1 cellular context compared by ENCODE assay signal in genomic region chr20:32535953-32536823, GRCh38.
TF ChIP-seq lines count a peak whose summit lies in the region.

No MANE protein-coding gene starts in this region.

TF ChIP-seq in HepG2, 621 proteins besides CTCF, POLR2A, EP300 and RAD21 (continued from another document and continues in another):
- TF ChIP-seq CSRNP2 (CRISPR knock-in tag; conservative IDR thresholded peaks at IDR 0.05; ENCODE audit: low read depth) (no peak), PITX1 (CRISPR knock-in tag; IDR thresholded peaks at IDR 0.05) (peak; percentile 23), NFRKB (IDR thresholded peaks at IDR 0.05) (no peak), RNF2 (conservative IDR thresholded peaks at IDR 0.05; ENCODE audit: low read depth) (no peak), ZSCAN20 (CRISPR knock-in tag; IDR thresholded peaks at IDR 0.05; ENCODE audit: borderline replicate concordance) (0 out of 2 replicates have a peak, but pooled peaks have one; percentile 4), PTBP1 (IDR thresholded peaks at IDR 0.05; ENCODE audit: low read depth, low read length, poor library complexity, severe bottlenecking) (peak; percentile 29), CAMTA2 (CRISPR knock-in tag; IDR thresholded peaks at IDR 0.05; ENCODE audit: borderline replicate concordance) (no peak), TBX2 (CRISPR knock-in tag; IDR thresholded peaks at IDR 0.05; ENCODE audit: borderline replicate concordance) (peak; percentile 72; the same call in 1 of the 2 replicates), ZNF350 (CRISPR knock-in tag; IDR thresholded peaks at IDR 0.05; ENCODE audit: borderline replicate concordance, low read depth) (peak; percentile 77; the same call in 1 of the 2 replicates), NR3C1 (CRISPR knock-in tag; IDR thresholded peaks at IDR 0.05) (no peak), ZFP90 (CRISPR knock-in tag; IDR thresholded peaks at IDR 0.05; ENCODE audit: borderline replicate concordance) (no peak), CERS6 (CRISPR knock-in tag; IDR thresholded peaks at IDR 0.05) (no peak), MIER2 (CRISPR knock-in tag; IDR thresholded peaks at IDR 0.05) (no peak), NFE2L2 (IDR thresholded peaks at IDR 0.05; ENCODE audit: low read length) (no peak), ZNF124 (CRISPR knock-in tag; IDR thresholded peaks at IDR 0.05) (no peak), SP2 (CRISPR knock-in tag; IDR thresholded peaks at IDR 0.05) (peak; percentile 43; the same call in 1 of the 2 replicates), TRIM24 (CRISPR knock-in tag; IDR thresholded peaks at IDR 0.05) (no peak), SETDB1 (CRISPR knock-in tag; IDR thresholded peaks at IDR 0.05; ENCODE audit: borderline replicate concordance) (no peak), NR2F1 (CRISPR knock-in tag; IDR thresholded peaks at IDR 0.05) (no peak), ZBTB34 (CRISPR knock-in tag; IDR thresholded peaks at IDR 0.05) (no peak), ELF3 (CRISPR knock-in tag; IDR thresholded peaks at IDR 0.05) (no peak), TCF7L2 (IDR thresholded peaks at IDR 0.05; ENCODE audit: low read depth, low read length) (no peak), TAF15 (IDR thresholded peaks at IDR 0.05; ENCODE audit: low read depth, low read length, poor library complexity, severe bottlenecking) (no peak), DNMT1 (CRISPR knock-in tag; IDR thresholded peaks at IDR 0.05) (no peak), ZKSCAN5 (CRISPR knock-in tag; IDR thresholded peaks at IDR 0.05) (no peak), ETV5 (CRISPR knock-in tag; IDR thresholded peaks at IDR 0.05; ENCODE audit: borderline replicate concordance) (no peak), ZNF484 (CRISPR knock-in tag; IDR thresholded peaks at IDR 0.05; ENCODE audit: borderline replicate concordance, low read depth) (no peak), ZNF34 (CRISPR knock-in tag; IDR thresholded peaks at IDR 0.05; ENCODE audit: borderline replicate concordance) (no peak), ZNF616 (CRISPR knock-in tag; IDR thresholded peaks at IDR 0.05; ENCODE audit: low read depth) (no peak), NPAS2 (CRISPR knock-in tag; IDR thresholded peaks at IDR 0.05; ENCODE audit: borderline replicate concordance) (no peak), RFXAP (CRISPR knock-in tag; IDR thresholded peaks at IDR 0.05; ENCODE audit: borderline replicate concordance) (no peak), MLLT10 (CRISPR knock-in tag; IDR thresholded peaks at IDR 0.05) (no peak), ZNF781 (CRISPR knock-in tag; IDR thresholded peaks at IDR 0.05; ENCODE audit: borderline replicate concordance, not compliant biosample characterization) (no peak), ZNF7 (CRISPR knock-in tag; IDR thresholded peaks at IDR 0.05) (no peak)
- TF ChIP-seq, protein P1, sequence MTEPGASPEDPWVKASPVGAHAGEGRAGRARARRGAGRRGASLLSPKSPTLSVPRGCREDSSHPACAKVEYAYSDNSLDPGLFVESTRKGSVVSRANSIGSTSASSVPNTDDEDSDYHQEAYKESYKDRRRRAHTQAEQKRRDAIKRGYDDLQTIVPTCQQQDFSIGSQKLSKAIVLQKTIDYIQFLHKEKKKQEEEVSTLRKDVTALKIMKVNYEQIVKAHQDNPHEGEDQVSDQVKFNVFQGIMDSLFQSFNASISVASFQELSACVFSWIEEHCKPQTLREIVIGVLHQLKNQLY (CRISPR knock-in tag; IDR thresholded peaks at IDR 0.05), result no peak
- TF ChIP-seq, protein P2, sequence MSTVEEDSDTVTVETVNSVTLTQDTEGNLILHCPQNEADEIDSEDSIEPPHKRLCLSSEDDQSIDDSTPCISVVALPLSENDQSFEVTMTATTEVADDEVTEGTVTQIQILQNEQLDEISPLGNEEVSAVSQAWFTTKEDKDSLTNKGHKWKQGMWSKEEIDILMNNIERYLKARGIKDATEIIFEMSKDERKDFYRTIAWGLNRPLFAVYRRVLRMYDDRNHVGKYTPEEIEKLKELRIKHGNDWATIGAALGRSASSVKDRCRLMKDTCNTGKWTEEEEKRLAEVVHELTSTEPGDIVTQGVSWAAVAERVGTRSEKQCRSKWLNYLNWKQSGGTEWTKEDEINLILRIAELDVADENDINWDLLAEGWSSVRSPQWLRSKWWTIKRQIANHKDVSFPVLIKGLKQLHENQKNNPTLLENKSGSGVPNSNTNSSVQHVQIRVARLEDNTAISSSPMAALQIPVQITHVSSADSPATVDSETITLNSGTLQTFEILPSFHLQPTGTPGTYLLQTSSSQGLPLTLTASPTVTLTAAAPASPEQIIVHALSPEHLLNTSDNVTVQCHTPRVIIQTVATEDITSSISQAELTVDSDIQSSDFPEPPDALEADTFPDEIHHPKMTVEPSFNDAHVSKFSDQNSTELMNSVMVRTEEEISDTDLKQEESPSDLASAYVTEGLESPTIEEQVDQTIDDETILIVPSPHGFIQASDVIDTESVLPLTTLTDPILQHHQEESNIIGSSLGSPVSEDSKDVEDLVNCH (CRISPR knock-in tag; IDR thresholded peaks at IDR 0.05), result no peak
- TF ChIP-seq, protein P3, sequence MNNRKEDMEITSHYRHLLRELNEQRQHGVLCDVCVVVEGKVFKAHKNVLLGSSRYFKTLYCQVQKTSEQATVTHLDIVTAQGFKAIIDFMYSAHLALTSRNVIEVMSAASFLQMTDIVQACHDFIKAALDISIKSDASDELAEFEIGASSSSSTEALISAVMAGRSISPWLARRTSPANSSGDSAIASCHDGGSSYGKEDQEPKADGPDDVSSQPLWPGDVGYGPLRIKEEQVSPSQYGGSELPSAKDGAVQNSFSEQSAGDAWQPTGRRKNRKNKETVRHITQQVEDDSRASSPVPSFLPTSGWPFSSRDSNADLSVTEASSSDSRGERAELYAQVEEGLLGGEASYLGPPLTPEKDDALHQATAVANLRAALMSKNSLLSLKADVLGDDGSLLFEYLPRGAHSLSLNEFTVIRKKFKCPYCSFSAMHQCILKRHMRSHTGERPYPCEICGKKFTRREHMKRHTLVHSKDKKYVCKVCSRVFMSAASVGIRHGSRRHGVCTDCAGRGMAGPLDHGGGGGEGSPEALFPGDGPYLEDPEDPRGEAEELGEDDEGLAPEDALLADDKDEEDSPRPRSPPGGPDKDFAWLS (CRISPR knock-in tag; IDR thresholded peaks at IDR 0.05; ENCODE audit: borderline replicate concordance), result no peak
- TF ChIP-seq, protein P4, sequence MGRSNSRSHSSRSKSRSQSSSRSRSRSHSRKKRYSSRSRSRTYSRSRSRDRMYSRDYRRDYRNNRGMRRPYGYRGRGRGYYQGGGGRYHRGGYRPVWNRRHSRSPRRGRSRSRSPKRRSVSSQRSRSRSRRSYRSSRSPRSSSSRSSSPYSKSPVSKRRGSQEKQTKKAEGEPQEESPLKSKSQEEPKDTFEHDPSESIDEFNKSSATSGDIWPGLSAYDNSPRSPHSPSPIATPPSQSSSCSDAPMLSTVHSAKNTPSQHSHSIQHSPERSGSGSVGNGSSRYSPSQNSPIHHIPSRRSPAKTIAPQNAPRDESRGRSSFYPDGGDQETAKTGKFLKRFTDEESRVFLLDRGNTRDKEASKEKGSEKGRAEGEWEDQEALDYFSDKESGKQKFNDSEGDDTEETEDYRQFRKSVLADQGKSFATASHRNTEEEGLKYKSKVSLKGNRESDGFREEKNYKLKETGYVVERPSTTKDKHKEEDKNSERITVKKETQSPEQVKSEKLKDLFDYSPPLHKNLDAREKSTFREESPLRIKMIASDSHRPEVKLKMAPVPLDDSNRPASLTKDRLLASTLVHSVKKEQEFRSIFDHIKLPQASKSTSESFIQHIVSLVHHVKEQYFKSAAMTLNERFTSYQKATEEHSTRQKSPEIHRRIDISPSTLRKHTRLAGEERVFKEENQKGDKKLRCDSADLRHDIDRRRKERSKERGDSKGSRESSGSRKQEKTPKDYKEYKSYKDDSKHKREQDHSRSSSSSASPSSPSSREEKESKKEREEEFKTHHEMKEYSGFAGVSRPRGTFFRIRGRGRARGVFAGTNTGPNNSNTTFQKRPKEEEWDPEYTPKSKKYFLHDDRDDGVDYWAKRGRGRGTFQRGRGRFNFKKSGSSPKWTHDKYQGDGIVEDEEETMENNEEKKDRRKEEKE (IDR thresholded peaks at IDR 0.05), result no peak
- TF ChIP-seq, protein P5, sequence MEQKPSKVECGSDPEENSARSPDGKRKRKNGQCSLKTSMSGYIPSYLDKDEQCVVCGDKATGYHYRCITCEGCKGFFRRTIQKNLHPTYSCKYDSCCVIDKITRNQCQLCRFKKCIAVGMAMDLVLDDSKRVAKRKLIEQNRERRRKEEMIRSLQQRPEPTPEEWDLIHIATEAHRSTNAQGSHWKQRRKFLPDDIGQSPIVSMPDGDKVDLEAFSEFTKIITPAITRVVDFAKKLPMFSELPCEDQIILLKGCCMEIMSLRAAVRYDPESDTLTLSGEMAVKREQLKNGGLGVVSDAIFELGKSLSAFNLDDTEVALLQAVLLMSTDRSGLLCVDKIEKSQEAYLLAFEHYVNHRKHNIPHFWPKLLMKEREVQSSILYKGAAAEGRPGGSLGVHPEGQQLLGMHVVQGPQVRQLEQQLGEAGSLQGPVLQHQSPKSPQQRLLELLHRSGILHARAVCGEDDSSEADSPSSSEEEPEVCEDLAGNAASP (CRISPR knock-in tag; IDR thresholded peaks at IDR 0.05; ENCODE audit: borderline replicate concordance), result no peak
- TF ChIP-seq, protein P6, sequence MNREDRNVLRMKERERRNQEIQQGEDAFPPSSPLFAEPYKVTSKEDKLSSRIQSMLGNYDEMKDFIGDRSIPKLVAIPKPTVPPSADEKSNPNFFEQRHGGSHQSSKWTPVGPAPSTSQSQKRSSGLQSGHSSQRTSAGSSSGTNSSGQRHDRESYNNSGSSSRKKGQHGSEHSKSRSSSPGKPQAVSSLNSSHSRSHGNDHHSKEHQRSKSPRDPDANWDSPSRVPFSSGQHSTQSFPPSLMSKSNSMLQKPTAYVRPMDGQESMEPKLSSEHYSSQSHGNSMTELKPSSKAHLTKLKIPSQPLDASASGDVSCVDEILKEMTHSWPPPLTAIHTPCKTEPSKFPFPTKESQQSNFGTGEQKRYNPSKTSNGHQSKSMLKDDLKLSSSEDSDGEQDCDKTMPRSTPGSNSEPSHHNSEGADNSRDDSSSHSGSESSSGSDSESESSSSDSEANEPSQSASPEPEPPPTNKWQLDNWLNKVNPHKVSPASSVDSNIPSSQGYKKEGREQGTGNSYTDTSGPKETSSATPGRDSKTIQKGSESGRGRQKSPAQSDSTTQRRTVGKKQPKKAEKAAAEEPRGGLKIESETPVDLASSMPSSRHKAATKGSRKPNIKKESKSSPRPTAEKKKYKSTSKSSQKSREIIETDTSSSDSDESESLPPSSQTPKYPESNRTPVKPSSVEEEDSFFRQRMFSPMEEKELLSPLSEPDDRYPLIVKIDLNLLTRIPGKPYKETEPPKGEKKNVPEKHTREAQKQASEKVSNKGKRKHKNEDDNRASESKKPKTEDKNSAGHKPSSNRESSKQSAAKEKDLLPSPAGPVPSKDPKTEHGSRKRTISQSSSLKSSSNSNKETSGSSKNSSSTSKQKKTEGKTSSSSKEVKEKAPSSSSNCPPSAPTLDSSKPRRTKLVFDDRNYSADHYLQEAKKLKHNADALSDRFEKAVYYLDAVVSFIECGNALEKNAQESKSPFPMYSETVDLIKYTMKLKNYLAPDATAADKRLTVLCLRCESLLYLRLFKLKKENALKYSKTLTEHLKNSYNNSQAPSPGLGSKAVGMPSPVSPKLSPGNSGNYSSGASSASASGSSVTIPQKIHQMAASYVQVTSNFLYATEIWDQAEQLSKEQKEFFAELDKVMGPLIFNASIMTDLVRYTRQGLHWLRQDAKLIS (CRISPR knock-in tag; IDR thresholded peaks at IDR 0.05), result no peak
- TF ChIP-seq, protein P7, sequence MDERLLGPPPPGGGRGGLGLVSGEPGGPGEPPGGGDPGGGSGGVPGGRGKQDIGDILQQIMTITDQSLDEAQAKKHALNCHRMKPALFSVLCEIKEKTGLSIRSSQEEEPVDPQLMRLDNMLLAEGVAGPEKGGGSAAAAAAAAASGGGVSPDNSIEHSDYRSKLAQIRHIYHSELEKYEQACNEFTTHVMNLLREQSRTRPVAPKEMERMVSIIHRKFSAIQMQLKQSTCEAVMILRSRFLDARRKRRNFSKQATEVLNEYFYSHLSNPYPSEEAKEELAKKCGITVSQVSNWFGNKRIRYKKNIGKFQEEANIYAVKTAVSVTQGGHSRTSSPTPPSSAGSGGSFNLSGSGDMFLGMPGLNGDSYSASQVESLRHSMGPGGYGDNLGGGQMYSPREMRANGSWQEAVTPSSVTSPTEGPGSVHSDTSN (CRISPR knock-in tag; IDR thresholded peaks at IDR 0.05), result no peak
- TF ChIP-seq, protein P8, sequence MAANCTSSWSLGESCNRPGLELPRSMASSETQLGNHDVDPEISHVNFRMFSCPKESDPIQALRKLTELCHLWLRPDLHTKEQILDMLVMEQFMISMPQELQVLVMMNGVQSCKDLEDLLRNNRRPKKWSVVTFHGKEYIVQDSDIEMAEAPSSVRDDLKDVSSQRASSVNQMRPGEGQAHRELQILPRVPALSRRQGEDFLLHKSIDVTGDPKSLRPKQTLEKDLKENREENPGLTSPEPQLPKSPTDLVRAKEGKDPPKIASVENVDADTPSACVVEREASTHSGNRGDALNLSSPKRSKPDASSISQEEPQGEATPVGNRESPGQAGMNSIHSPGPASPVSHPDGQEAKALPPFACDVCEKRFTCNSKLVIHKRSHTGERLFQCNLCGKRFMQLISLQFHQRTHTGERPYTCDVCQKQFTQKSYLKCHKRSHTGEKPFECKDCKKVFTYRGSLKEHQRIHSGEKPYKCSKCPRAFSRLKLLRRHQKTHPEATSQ (CRISPR knock-in tag; IDR thresholded peaks at IDR 0.05; ENCODE audit: borderline replicate concordance), result no peak
